Comparison of ENCODE assay signal across 13 cellular contexts in the genomic region with DNA sequence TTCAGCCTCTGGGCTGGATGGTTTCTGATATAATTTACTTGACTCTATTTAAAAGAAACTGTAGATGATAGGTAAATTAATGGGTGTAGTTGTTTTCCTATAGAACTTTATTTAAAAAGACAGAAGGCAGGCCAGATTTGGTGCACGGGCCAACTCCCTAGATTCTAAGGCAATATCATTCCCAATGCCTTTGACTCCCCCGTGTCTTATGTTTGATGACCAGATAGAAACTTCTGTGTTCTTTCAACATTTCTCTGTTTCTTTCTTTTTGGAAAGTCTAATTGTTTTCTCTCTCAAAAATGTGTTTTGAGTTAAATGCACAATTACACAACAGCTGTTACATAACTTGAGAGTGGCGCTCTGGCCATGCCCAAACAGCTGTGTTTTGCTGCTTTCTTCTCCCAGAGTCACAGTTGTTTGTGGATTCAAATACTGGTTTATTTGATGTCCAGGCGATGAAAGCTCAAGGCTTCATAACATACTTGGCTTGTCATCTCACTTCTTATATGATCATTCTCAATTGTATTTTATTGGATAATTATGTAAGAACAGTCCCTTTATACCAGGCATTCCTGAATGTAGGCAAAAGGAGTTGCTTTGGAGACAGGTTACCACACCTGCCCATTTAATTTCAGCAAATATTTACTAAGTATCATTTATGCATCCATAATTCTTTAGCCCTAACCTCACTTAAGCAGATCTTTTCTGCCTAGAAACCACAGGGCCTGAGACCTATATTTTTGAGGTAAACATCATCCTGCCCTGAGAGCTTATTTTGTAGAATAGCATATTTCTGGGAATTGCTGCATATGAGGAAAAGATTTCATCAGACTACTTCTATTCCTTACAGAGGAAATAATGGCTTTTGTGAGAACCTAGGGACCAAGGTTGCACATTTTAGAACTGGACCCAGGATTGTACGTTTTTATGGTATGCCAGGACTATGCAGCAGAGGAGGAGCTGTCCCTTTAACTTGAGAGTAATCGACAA. TPM values are rescaled to one million over a fixed set of nuclear protein-coding genes. Genes with fewer than 3 reads are reported as not detected.
DNase-seq lines count a peak whose midpoint lies in the region; TF ChIP-seq lines count a peak whose summit lies in the region.
"Had no signal": no experiment of that assay in that cellular context is flagged by ENCODE, and none has a peak within 500 bp of the region (broad histone marks: within the 10 kb centered on the region; RNA-seq: fewer than 3 reads in every experiment).

No MANE protein-coding gene starts in this region.

- peaks cover 22% of the 10 kb centered on the region for H3K27me3 Mint-ChIP-seq in activated CD4-positive, alpha-beta T cell treated with anti-CD3 and anti-CD28 coated beads, Interleukin-2, amount 10 ng/mL, durations not matched to agents 24 days and 14 days

- H3K9me3 ChIP-seq in uterus (no peaks in the 10 kb centered on the region), MM.1S (replicated peaks; ENCODE audit: insufficient read depth, low read length) (no peaks in the 10 kb centered on the region)

- TF ChIP-seq CTCF in lower leg skin (IDR thresholded peaks at IDR 0.05) (no peak), uterus (IDR thresholded peaks at IDR 0.05) (no peak), MM.1S (IDR thresholded peaks at IDR 0.05; ENCODE audit: low read length) (no peak)

- WGBS in lower leg skin, 2 donors: 57 to 67% methylated on average over 6 of the region's 6 CpGs

- H3K27ac ChIP-seq in uterus: peak overlapping the region; percentile 74 to 84
- no peak overlapping the region for H3K27ac ChIP-seq in MM.1S (ENCODE audit: low read length)
- H3K27ac ChIP-seq: 22Rv1, hepatocyte had no signal

- intact Hi-C loops in activated CD4-positive, alpha-beta T cell treated with anti-CD3 and anti-CD28 coated beads, Interleukin-2, amount 10 ng/mL, durations not matched to agents 24 days and 14 days (cut with micrococcal nuclease): no loop called here
- intact Hi-C loops in lower leg skin (cut with DNase I; ENCODE audit: low total_unique reads): no loop called here
- intact Hi-C loops in uterus (cut with DNase I; ENCODE audit: low total_unique reads): no loop called here

- H3K27ac Mint-ChIP-seq in activated CD4-positive, alpha-beta T cell treated with anti-CD3 and anti-CD28 coated beads, Interleukin-2, amount 10 ng/mL, durations not matched to agents 24 days and 14 days: no peak overlapping the region

- no peaks in the 10 kb centered on the region for H3K4me1 ChIP-seq in uterus
- no peaks in the 10 kb centered on the region for H3K4me1 ChIP-seq in MM.1S (ENCODE audit: low read length)

- H2AFZ ChIP-seq in MM.1S (ENCODE audit: low read length): no peak overlapping the region
- H2AFZ ChIP-seq: hepatocyte had no signal

- H3K4me3 ChIP-seq in lower leg skin (ENCODE audit: low read depth, poor library complexity, severe bottlenecking): no peak overlapping the region
- no peak overlapping the region for H3K4me3 ChIP-seq in uterus
- H3K4me3 ChIP-seq in MM.1S (ENCODE audit: low read length): no peak overlapping the region
- H3K4me3 ChIP-seq: hepatocyte had no signal

- no peaks in the 10 kb centered on the region for H3K36me3 Mint-ChIP-seq in activated CD4-positive, alpha-beta T cell treated with anti-CD3 and anti-CD28 coated beads, Interleukin-2, amount 10 ng/mL, durations not matched to agents 24 days and 14 days (ENCODE audit: low read depth)

- H3F3A ChIP-seq in MM.1S (ENCODE audit: insufficient read depth, low read length): no peaks in the 10 kb centered on the region

- no peak overlapping the region for H3K9ac ChIP-seq in MM.1S (ENCODE audit: low read length)

- no peak overlapping the region for H3K4me2 ChIP-seq in MM.1S (ENCODE audit: low read depth, low read length)

- no peaks in the 10 kb centered on the region for H4K20me1 ChIP-seq in MM.1S (ENCODE audit: insufficient read depth, low read length)

- H3K9me2 ChIP-seq in MM.1S (replicated peaks; ENCODE audit: insufficient read depth, low read length): no peaks in the 10 kb centered on the region

- H3K36me3 ChIP-seq in uterus (no peaks in the 10 kb centered on the region), MM.1S (replicated peaks; ENCODE audit: insufficient read depth, low read length) (no peaks in the 10 kb centered on the region)

- no peak overlapping the region for H3K4me3 Mint-ChIP-seq in activated CD4-positive, alpha-beta T cell treated with anti-CD3 and anti-CD28 coated beads, Interleukin-2, amount 10 ng/mL, durations not matched to agents 24 days and 14 days

- no peaks in the 10 kb centered on the region for H3K27me3 ChIP-seq in uterus
- no peaks in the 10 kb centered on the region for H3K27me3 ChIP-seq in MM.1S (replicated peaks; ENCODE audit: insufficient read depth, low read length)
- H3K27me3 ChIP-seq: hepatocyte had no signal

- H3K79me2 ChIP-seq in MM.1S (ENCODE audit: low read length): no peaks in the 10 kb centered on the region

- no peaks in the 10 kb centered on the region for H3K9me3 Mint-ChIP-seq in activated CD4-positive, alpha-beta T cell treated with anti-CD3 and anti-CD28 coated beads, Interleukin-2, amount 10 ng/mL, durations not matched to agents 24 days and 14 days

- peak; percentile 9 for DNase-seq in activated CD4-positive, alpha-beta T cell treated with anti-CD3 and anti-CD28 coated beads, Interleukin-2, amount 10 ng/mL, durations not matched to agents 24 days and 14 days
- DNase-seq in activated CD4-positive, alpha-beta T cell treated with anti-CD3 and anti-CD28 coated beads, Interleukin-2, amount 50 U/mL, for 1 hour: no peak
- DNase-seq in dedifferentiated amniotic fluid mesenchymal stem cell (ENCODE audit: extremely low spot score): peak; percentile 57
- DNase-seq in lower leg skin (ENCODE audit: low spot score in 2 of 2): peak; percentile 53 to 83
- peak; percentile 47 for DNase-seq in uterus
- no peak for DNase-seq in NOMO-1 treated with dmso at 0.1 percent for 144 hours (lab: John Stamatoyannopoulos, UW; ENCODE audit: unreplicated experiment)
- DNase-seq in MM.1S: no peak
- DNase-seq in activated CD4-positive, alpha-beta T cell treated with anti-CD3 and anti-CD28 coated beads for 48 hours: no peak
- DNase-seq: activated effector memory CD4-positive, alpha-beta T cell treated with Interleukin-2 at 50 U/mL for 16 hours; NCI-H226 had no signal

- TF ChIP-seq POLR2A in lower leg skin (IDR thresholded peaks at IDR 0.05) (no peak), uterus (IDR thresholded peaks at IDR 0.05) (no peak)

- H3K4me1 Mint-ChIP-seq in activated CD4-positive, alpha-beta T cell treated with anti-CD3 and anti-CD28 coated beads, Interleukin-2, amount 10 ng/mL, durations not matched to agents 24 days and 14 days: no peaks in the 10 kb centered on the region

RNA-seq across cellular contexts. Expression of a gene that starts 1.9 kb away (rescaled TPM):
- total RNA-seq in activated CD4-positive, alpha-beta T cell treated with anti-CD3 and anti-CD28 coated beads, Interleukin-2, amount 10 ng/mL, durations not matched to agents 24 days and 14 days: not detected in 2 replicates
- total RNA-seq in lower leg skin (10 to 100 TPM in 2 of 4 donors, 1 to 10 TPM in 2; 8.8 to 18.5 (median 13.1) TPM), uterus (100 to 1,000 TPM in 3 of 4 donors, 10 to 100 TPM in 1; 87.9 to 287 (median 166) TPM)
- total RNA-seq: Daoy had no signal

Comparison
In these comparisons a context has a peak if more than half of its experiments do, and no peak if none do; other contexts are left out.
1. DNase-seq: peak in activated CD4-positive, alpha-beta T cell treated with anti-CD3 and anti-CD28 coated beads, Interleukin-2, amount 10 ng/mL, durations not matched to agents 24 days and 14 days (single experiment), dedifferentiated amniotic fluid mesenchymal stem cell (single experiment), lower leg skin (2 of 2) and uterus (2 of 2); none in activated CD4-positive, alpha-beta T cell treated with anti-CD3 and anti-CD28 coated beads, Interleukin-2, amount 50 U/mL, for 1 hour (single experiment), NOMO-1 treated with dmso at 0.1 percent for 144 hours (single experiment), MM.1S (single experiment) and activated CD4-positive, alpha-beta T cell treated with anti-CD3 and anti-CD28 coated beads for 48 hours (single experiment).